ENCODE assay signal across 7 cellular contexts in genomic region chr2:42607101-42607637, GRCh38.
"Had no signal": no experiment of that assay in that cellular context is flagged by ENCODE, and none has a peak within 500 bp of the region (broad histone marks: within the 10 kb centered on the region; RNA-seq: fewer than 3 reads in every experiment).

No MANE protein-coding gene starts in this region.

- FAIRE-seq: K562 had no signal

- H3K27ac ChIP-seq: HL-60 had no signal

- ATAC-seq: K562 had no signal

- DNase-seq: GOT3, H7, HCEC 1CT, IMR-90, KG1 had no signal

- H3K4me3 ChIP-seq: K562 had no signal
